In the genomic region with DNA sequence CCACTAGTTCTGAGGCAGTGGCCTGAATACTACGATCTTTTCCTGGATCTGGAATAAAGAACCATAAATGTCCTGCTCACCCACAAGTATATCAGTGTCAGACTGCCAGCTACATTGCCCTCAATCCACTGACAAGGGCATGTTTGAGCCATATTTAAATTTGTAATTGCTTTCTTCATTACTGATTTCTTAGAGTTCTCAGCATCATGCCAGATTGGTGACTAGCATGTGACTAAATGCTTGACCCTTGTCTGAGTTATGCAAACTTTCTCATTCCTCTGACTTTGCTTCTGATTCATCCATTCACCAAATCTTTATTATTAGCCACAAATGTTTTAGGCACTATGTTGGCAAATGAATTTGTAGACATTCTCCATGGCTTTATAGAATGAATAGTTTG, we compare ENCODE assay signal across 1 cellular context.
TF ChIP-seq lines count a peak whose summit lies in the region.

No MANE protein-coding gene starts in this region.

TF ChIP-seq in SK-N-SH, 30 proteins besides CTCF, POLR2A, EP300 and RAD21 (continued from another document):
- TF ChIP-seq, protein P1, sequence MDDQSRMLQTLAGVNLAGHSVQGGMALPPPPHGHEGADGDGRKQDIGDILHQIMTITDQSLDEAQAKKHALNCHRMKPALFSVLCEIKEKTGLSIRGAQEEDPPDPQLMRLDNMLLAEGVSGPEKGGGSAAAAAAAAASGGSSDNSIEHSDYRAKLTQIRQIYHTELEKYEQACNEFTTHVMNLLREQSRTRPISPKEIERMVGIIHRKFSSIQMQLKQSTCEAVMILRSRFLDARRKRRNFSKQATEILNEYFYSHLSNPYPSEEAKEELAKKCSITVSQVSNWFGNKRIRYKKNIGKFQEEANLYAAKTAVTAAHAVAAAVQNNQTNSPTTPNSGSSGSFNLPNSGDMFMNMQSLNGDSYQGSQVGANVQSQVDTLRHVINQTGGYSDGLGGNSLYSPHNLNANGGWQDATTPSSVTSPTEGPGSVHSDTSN (IDR thresholded peaks at IDR 0.05) = 0 out of 2 replicates have a peak, but pooled peaks have one; percentile 8
